In the genomic region with DNA sequence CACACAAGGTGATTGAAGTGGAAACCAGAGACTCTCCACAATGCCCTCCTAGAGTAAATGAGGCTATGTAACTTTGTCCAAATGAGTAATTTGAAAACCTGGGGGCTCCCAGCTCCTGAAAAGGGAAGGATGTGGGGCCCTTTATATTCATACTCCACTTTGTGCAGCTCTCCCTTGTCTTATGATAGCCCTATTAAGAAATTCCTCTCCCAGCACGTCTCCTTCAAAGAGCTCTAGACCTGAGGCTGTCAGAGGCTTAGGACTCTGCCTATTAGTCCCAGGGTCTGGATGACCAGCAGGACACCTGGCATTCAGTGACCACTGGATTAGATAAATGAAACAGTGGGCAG, we compare ENCODE assay signal across 11 cellular contexts. TPM values are rescaled to one million over a fixed set of nuclear protein-coding genes. Genes with fewer than 3 reads are reported as not detected.
DNase-seq lines count a peak whose midpoint lies in the region; ATAC-seq and TF ChIP-seq lines count a peak whose summit lies in the region.
"Had no signal": no experiment of that assay in that cellular context is flagged by ENCODE, and none has a peak within 500 bp of the region (broad histone marks: within the 10 kb centered on the region; RNA-seq: fewer than 3 reads in every experiment).

No MANE protein-coding gene starts in this region.

- no peaks in the 10 kb centered on the region for H3K4me1 ChIP-seq in BE2C
- H3K4me1 ChIP-seq in right lobe of liver, result peaks cover 0 to 21% (median 6%) of the 10 kb centered on the region in 4 donors

- POLR2A ChIA-PET in activated CD4-positive, alpha-beta memory T cell treated with anti-CD3 and anti-CD28 coated beads, Interleukin-2, amount 10 ng/mL, durations not matched to agents 7 days and 5 days (lab: Charles Lee), result interaction anchor here (0.8 to 7.3 kb wide), 7 partner anchors 11 to 189 kb away, joined by 3 to 58 read pairs (median 12); partner anchors contain the start of genes SLC43A3, TIMM10 and TNKS1BP1

- peak overlapping the region in 1 of 3 donors; percentile 85 for H3K27ac ChIP-seq in right lobe of liver

- intact Hi-C loops in right lobe of liver (cut with DNase I), result no loop called here

- no peak for TF ChIP-seq POLR2A in right lobe of liver (IDR thresholded peaks at IDR 0.05)

- H3K27me3 ChIP-seq in BE2C, result no peaks in the 10 kb centered on the region
- peaks cover 20% of the 10 kb centered on the region for H3K27me3 ChIP-seq in H7 (ENCODE audit: control insufficient read depth, insufficient read depth, low read length)
- no peaks in the 10 kb centered on the region for H3K27me3 ChIP-seq in right lobe of liver

- peaks cover 36% of the 10 kb centered on the region for H3K4me1 Mint-ChIP-seq in activated CD4-positive, alpha-beta memory T cell treated with anti-CD3 and anti-CD28 coated beads, Interleukin-2, amount 10 ng/mL, durations not matched to agents 7 days and 5 days

- no peak for TF ChIP-seq CTCF in BE2C (IDR thresholded peaks at IDR 0.05; ENCODE audit: low read depth, low read length)
- TF ChIP-seq CTCF in right lobe of liver (IDR thresholded peaks at IDR 0.05), result no peak

- H3K9me3 ChIP-seq in BE2C, result no peaks in the 10 kb centered on the region
- no peaks in the 10 kb centered on the region for H3K9me3 ChIP-seq in right lobe of liver

- H3K9me3 Mint-ChIP-seq in activated CD4-positive, alpha-beta memory T cell treated with anti-CD3 and anti-CD28 coated beads, Interleukin-2, amount 10 ng/mL, durations not matched to agents 7 days and 5 days, result no peaks in the 10 kb centered on the region

- CTCF ChIA-PET in activated CD4-positive, alpha-beta memory T cell treated with anti-CD3 and anti-CD28 coated beads, Interleukin-2, amount 10 ng/mL, durations not matched to agents 7 days and 5 days (lab: Charles Lee), result interaction anchor here (1.2 to 9.0 kb wide), 6 partner anchors 14 to 56 kb away, joined by 3 to 139 read pairs (median 20); partner anchors contain the start of gene TIMM10

- peak overlapping the region; percentile 70 for H3K4me3 Mint-ChIP-seq in activated CD4-positive, alpha-beta memory T cell treated with anti-CD3 and anti-CD28 coated beads, Interleukin-2, amount 10 ng/mL, durations not matched to agents 7 days and 5 days

- DNase-seq in BE2C (no peak), H7 (no peak), right lobe of liver (no peak), NCI-H2227 (lab: John Stamatoyannopoulos, UW; ENCODE audit: unreplicated experiment) (no peak), HT-29 (ENCODE audit: low spot score) (no peak), NCI-H1092 (lab: John Stamatoyannopoulos, UW) (no peak), NCI-H510A (lab: John Stamatoyannopoulos, UW) (no peak)
- DNase-seq in activated CD4-positive, alpha-beta memory T cell treated with anti-CD3 and anti-CD28 coated beads, Interleukin-2, amount 10 ng/mL, durations not matched to agents 7 days and 5 days, result no peak
- DNase-seq: DMS79 had no signal

- H3K36me3 ChIP-seq in BE2C (no peaks in the 10 kb centered on the region), H7 (replicated peaks; ENCODE audit: control insufficient read depth, insufficient read depth, low read length) (no peaks in the 10 kb centered on the region), right lobe of liver (peaks cover 0 to 8% (median 0%) of the 10 kb centered on the region in 4 donors)

- no peak for ATAC-seq in right lobe of liver

- peak overlapping the region; percentile 40 for H3K27ac Mint-ChIP-seq in activated CD4-positive, alpha-beta memory T cell treated with anti-CD3 and anti-CD28 coated beads, Interleukin-2, amount 10 ng/mL, durations not matched to agents 7 days and 5 days

- WGBS in right lobe of liver (ENCODE audit: insufficient coverage, low coverage, low lambda C conversion rate, missing lambda C conversion rate), result 33% methylated on average over 1 of the region's 1 CpG

- peaks cover 3% of the 10 kb centered on the region for H3K36me3 Mint-ChIP-seq in activated CD4-positive, alpha-beta memory T cell treated with anti-CD3 and anti-CD28 coated beads, Interleukin-2, amount 10 ng/mL, durations not matched to agents 7 days and 5 days (ENCODE audit: low read depth)

- H3K4me3 ChIP-seq in BE2C (ENCODE audit: low read depth, low read length) (peak overlapping the region; percentile 72), H7 (ENCODE audit: insufficient read depth, low read depth, low read length) (peak overlapping the region; percentile 85), right lobe of liver (peak overlapping the region; percentile 94 to 99 (median 97))

- H3K27me3 Mint-ChIP-seq in activated CD4-positive, alpha-beta memory T cell treated with anti-CD3 and anti-CD28 coated beads, Interleukin-2, amount 10 ng/mL, durations not matched to agents 7 days and 5 days, result no peaks in the 10 kb centered on the region

RNA-seq across cellular contexts. Expression of gene SLC43A1, which starts 2.1 kb away (rescaled TPM):
- polyA plus RNA-seq in BE2C (2012; ENCODE audit: insufficient read depth, insufficient read length, low read depth), result 14.9 TPM
- total RNA-seq in H7 (2014; rRNA removed; shearing (Covaris generic)), result 30.7 and 33.1 TPM in 2 replicates
- total RNA-seq in activated CD4-positive, alpha-beta memory T cell treated with anti-CD3 and anti-CD28 coated beads, Interleukin-2, amount 10 ng/mL, durations not matched to agents 7 days and 5 days, result 10 to 100 TPM; 29.9 to 31.7 TPM
- 100 to 1,000 TPM in 3 of 6 experiments, 10 to 100 TPM in 3; 38.9 to 173 (median 106) TPM for total RNA-seq in right lobe of liver
- total RNA-seq in HT-29 (2014; rRNA removed; shearing (Covaris generic)), result 47.7 and 60.8 TPM in 2 replicates

RNA-seq across cellular contexts. Expression of gene TIMM10, which starts 17.1 kb away (rescaled TPM):
- 91.8 TPM for polyA plus RNA-seq in BE2C (2012; ENCODE audit: insufficient read depth, insufficient read length, low read depth)
- total RNA-seq in H7 (2014; rRNA removed; shearing (Covaris generic)), result 58.6 and 73.3 TPM in 2 replicates
- total RNA-seq in activated CD4-positive, alpha-beta memory T cell treated with anti-CD3 and anti-CD28 coated beads, Interleukin-2, amount 10 ng/mL, durations not matched to agents 7 days and 5 days, result 10 to 100 TPM; 82.4 to 86.1 TPM
- total RNA-seq in right lobe of liver, result 10 to 100 TPM; 19.6 to 48.5 (median 39.0) TPM
- 133 and 143 TPM in 2 replicates for total RNA-seq in HT-29 (2014; rRNA removed; shearing (Covaris generic))

RNA-seq across cellular contexts. Expression of gene SMTNL1, which starts 24.0 kb away (rescaled TPM):
- not detected for polyA plus RNA-seq in BE2C (2012; ENCODE audit: insufficient read depth, insufficient read length, low read depth)
- total RNA-seq in H7 (2014; rRNA removed; shearing (Covaris generic)), result not detected in 2 replicates
- not detected for total RNA-seq in activated CD4-positive, alpha-beta memory T cell treated with anti-CD3 and anti-CD28 coated beads, Interleukin-2, amount 10 ng/mL, durations not matched to agents 7 days and 5 days
- total RNA-seq in right lobe of liver, result not detected
- not detected in 2 replicates for total RNA-seq in HT-29 (2014; rRNA removed; shearing (Covaris generic))
- total RNA-seq: epithelial cell of proximal tubule, left lobe of liver had no signal

RNA-seq across cellular contexts. Expression of gene RTN4RL2, which starts 53.1 kb away (rescaled TPM):
- 0.52 TPM for polyA plus RNA-seq in BE2C (2012; ENCODE audit: insufficient read depth, insufficient read length, low read depth)
- total RNA-seq in H7 (2014; rRNA removed; shearing (Covaris generic)), result 3.1 and 3.4 TPM in 2 replicates
- total RNA-seq in activated CD4-positive, alpha-beta memory T cell treated with anti-CD3 and anti-CD28 coated beads, Interleukin-2, amount 10 ng/mL, durations not matched to agents 7 days and 5 days, result under 1 TPM; 0.35 to 0.50 TPM
- total RNA-seq in right lobe of liver, result 10 to 100 TPM; 12.5 to 54.4 (median 18.6) TPM
- 0.79 and 1.1 TPM in 2 replicates for total RNA-seq in HT-29 (2014; rRNA removed; shearing (Covaris generic))

RNA-seq across cellular contexts. Expression of gene UBE2L6, which starts 54.1 kb away (rescaled TPM):
- 2.0 TPM for polyA plus RNA-seq in BE2C (2012; ENCODE audit: insufficient read depth, insufficient read length, low read depth)
- 9.5 and 17.6 TPM in 2 replicates for total RNA-seq in H7 (2014; rRNA removed; shearing (Covaris generic))
- total RNA-seq in activated CD4-positive, alpha-beta memory T cell treated with anti-CD3 and anti-CD28 coated beads, Interleukin-2, amount 10 ng/mL, durations not matched to agents 7 days and 5 days, result 100 to 1,000 TPM; 281 to 285 TPM
- total RNA-seq in right lobe of liver, result 100 to 1,000 TPM in 1 of 6 experiments, 10 to 100 TPM in 5; 36.6 to 124 (median 58.6) TPM
- 1.3 and 3.5 TPM in 2 replicates for total RNA-seq in HT-29 (2014; rRNA removed; shearing (Covaris generic))
